In genomic region chr12:121773011-121773777, GRCh38 we compare ENCODE assay signal across 1 cellular context.
TF ChIP-seq lines count a peak whose summit lies in the region.

No MANE protein-coding gene starts in this region.

TF ChIP-seq in endothelial cell of umbilical vein, 7 proteins besides CTCF, POLR2A, EP300 and RAD21:
- no peak for TF ChIP-seq FOS (IDR thresholded peaks at IDR 0.05; ENCODE audit: borderline replicate concordance, insufficient read depth, low read length)
- no peak for TF ChIP-seq MYC (IDR thresholded peaks at IDR 0.05; ENCODE audit: low read depth, low read length)
- no peak for TF ChIP-seq EZH2 (IDR thresholded peaks at IDR 0.05; ENCODE audit: borderline replicate concordance, low read depth, low read length, severe bottlenecking)
- TF ChIP-seq GATA2 (IDR thresholded peaks at IDR 0.05; ENCODE audit: insufficient read depth, insufficient read length, low read depth, low read length): no peak
- no peak for TF ChIP-seq POLR2AphosphoS5 (IDR thresholded peaks at IDR 0.05; ENCODE audit: insufficient read depth, low read depth, low read length)
- no peak for TF ChIP-seq JUN (IDR thresholded peaks at IDR 0.05; ENCODE audit: borderline replicate concordance, insufficient read depth, insufficient read length, low read depth)
- TF ChIP-seq, protein P1, sequence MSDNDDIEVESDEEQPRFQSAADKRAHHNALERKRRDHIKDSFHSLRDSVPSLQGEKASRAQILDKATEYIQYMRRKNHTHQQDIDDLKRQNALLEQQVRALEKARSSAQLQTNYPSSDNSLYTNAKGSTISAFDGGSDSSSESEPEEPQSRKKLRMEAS (IDR thresholded peaks at IDR 0.05; ENCODE audit: insufficient read depth, insufficient read length): no peak
